13 cellular contexts compared by ENCODE assay signal in the genomic region with DNA sequence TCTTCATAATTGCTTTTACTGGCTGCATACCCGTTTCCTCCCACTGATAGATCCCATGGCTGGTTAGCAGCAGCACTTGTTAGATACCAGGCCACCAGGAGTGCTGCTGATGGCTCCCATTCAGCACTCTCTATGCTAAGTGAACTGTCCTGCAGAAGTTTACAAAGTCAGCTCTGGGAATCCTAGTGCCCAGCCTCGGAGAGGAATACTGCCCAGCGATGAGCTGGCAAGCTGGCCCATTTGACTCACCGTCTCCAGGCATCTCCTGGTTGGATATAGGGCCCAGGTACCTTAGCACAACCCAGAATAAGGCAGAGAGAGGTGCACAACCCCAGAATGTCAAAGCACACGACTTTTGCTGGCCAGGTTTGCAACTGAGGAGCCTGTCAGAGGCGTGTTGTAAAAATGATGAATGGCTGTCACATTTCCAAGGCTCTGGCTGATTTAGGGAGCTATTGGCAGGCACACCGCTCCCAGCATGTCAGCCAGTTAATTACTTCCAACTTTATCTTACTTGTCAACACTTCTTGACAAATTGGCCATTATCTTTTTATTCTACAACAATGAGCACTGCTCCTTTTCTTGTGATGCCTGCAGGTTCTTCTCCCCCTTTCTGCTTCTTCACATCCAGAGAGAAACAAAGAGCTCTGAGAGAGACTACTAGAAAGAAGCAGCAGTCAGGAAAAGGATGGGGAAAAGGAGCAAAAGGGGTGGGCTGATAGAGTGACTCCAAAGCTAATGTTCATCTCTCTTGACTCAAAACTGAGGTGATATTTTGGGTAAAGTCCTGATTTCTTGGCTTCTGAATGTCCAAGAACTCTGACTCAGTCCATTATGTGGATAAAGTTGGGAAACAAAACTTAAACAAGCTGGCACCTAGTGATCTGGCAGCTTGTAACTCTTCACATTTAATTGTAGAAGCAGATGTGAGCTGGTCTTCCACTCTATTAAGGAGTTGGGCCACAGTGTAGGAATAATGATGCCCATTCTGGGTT. TPM values are rescaled to one million over a fixed set of nuclear protein-coding genes. Genes with fewer than 3 reads are reported as not detected.
A peak's percentile ranks its signal among the peaks of the same experiment; 100 is the strongest.
DNase-seq lines count a peak whose midpoint lies in the region.
"Had no signal": no experiment of that assay in that cellular context is flagged by ENCODE, and none has a peak within 500 bp of the region (broad histone marks: within the 10 kb centered on the region; RNA-seq: fewer than 3 reads in every experiment).

No MANE protein-coding gene starts in this region.

- H3K18ac ChIP-seq in mesendoderm (ENCODE audit: low read length): no peak overlapping the region

- H2BK5ac ChIP-seq in mesendoderm (ENCODE audit: low read length): no peak overlapping the region

- no peak overlapping the region for H2AK5ac ChIP-seq in mesendoderm (ENCODE audit: low read length)

- H3K4me1 ChIP-seq in mesendoderm (ENCODE audit: control insufficient read depth, low read depth, low read length): no peaks in the 10 kb centered on the region

- H3K36me3 ChIP-seq in mesendoderm (ENCODE audit: control insufficient read depth, insufficient read depth, low read length): no peaks in the 10 kb centered on the region

- no peak overlapping the region for H4K8ac ChIP-seq in mesendoderm (ENCODE audit: low read depth, low read length)

- H3K27me3 ChIP-seq in mesendoderm (ENCODE audit: insufficient read depth, low read length, poor library complexity): no peaks in the 10 kb centered on the region
- H3K27me3 ChIP-seq: adrenal gland had no signal

- no peak overlapping the region for H3K9ac ChIP-seq in mesendoderm (ENCODE audit: low read length)

- no peak overlapping the region for H3K4ac ChIP-seq in mesendoderm (ENCODE audit: low read depth, low read length)

- no peaks in the 10 kb centered on the region for H3K79me1 ChIP-seq in mesendoderm (ENCODE audit: low read length)

- no peak overlapping the region for H3K56ac ChIP-seq in mesendoderm (ENCODE audit: low read length)

- H3K79me2 ChIP-seq in mesendoderm (ENCODE audit: control insufficient read depth, insufficient read depth, low read length): no peaks in the 10 kb centered on the region

- H2BK120ac ChIP-seq in mesendoderm (ENCODE audit: low read depth, low read length): no peak overlapping the region

- DNase-seq in EH (ENCODE audit: low read depth): peak; percentile 24
- DNase-seq in NCI-H2107 treated with DMSO at 0.1 percent for 48 hours (lab: John Stamatoyannopoulos, UW; ENCODE audit: unreplicated experiment): peak; percentile 12
- DNase-seq in cerebellar cortex (ENCODE audit: low spot score): peak; percentile 46
- DNase-seq in mesendoderm: peak; percentile 40
- DNase-seq in NCI-H187 treated with DMSO at 0.1 percent for 48 hours (lab: John Stamatoyannopoulos, UW): no peak
- DNase-seq in NCI-H345 treated with DMSO at 0.1 percent for 48 hours (lab: John Stamatoyannopoulos, UW; ENCODE audit: unreplicated experiment): no peak
- no peak for DNase-seq in hepatic stellate cell (ENCODE audit: low spot score)
- no peak for DNase-seq in HPDE6-E6E7 (ENCODE audit: extremely low spot score)
- DNase-seq: activated CD8-positive, alpha-beta memory T cell treated with anti-CD3 and anti-CD28 coated beads, Interleukin-2, amount 10 ng/mL, durations not matched to agents 7 days and 5 days; adrenal gland; substantia nigra; T-helper 2 cell had no signal

- H3K27ac ChIP-seq in mesendoderm (ENCODE audit: low read depth, low read length): peak overlapping the region; percentile 79
- H3K27ac ChIP-seq: adrenal gland had no signal

- no peak overlapping the region for H3K4me3 ChIP-seq in mesendoderm (ENCODE audit: low read length)
- H3K4me3 ChIP-seq: adrenal gland had no signal

- H3K4me2 ChIP-seq in mesendoderm (ENCODE audit: low read length): no peak overlapping the region

- H4K5ac ChIP-seq in mesendoderm (ENCODE audit: low read length): no peak overlapping the region

- no peak overlapping the region for H2BK15ac ChIP-seq in mesendoderm (replicated peaks; ENCODE audit: low read depth)

- WGBS in mesendoderm (ENCODE audit: extremely low coverage, insufficient coverage, low lambda C conversion rate): no CpG with 5 or more reads among the region's 7 CpGs

- no peak overlapping the region for H3K23ac ChIP-seq in mesendoderm (ENCODE audit: low read length)

RNA-seq across cellular contexts. Expression of a gene that starts 10.8 kb away (rescaled TPM):
- 0.01 TPM for polyA plus RNA-seq in mesendoderm (2013, experiment 1 of 2)
- 0.03 TPM for polyA plus RNA-seq in mesendoderm (2013, experiment 2 of 2)
- polyA plus RNA-seq: BJ had no signal

Comparison
In these comparisons a context has a peak if more than half of its experiments do, and no peak if none do; other contexts are left out.
1. DNase-seq: peak in EH (single experiment), NCI-H2107 treated with DMSO at 0.1 percent for 48 hours (single experiment), cerebellar cortex (single experiment) and mesendoderm (single experiment); none in NCI-H187 treated with DMSO at 0.1 percent for 48 hours (single experiment), NCI-H345 treated with DMSO at 0.1 percent for 48 hours (single experiment), hepatic stellate cell (single experiment) and HPDE6-E6E7 (single experiment).